ENCODE assay signal across 8 cellular contexts in the genomic region with DNA sequence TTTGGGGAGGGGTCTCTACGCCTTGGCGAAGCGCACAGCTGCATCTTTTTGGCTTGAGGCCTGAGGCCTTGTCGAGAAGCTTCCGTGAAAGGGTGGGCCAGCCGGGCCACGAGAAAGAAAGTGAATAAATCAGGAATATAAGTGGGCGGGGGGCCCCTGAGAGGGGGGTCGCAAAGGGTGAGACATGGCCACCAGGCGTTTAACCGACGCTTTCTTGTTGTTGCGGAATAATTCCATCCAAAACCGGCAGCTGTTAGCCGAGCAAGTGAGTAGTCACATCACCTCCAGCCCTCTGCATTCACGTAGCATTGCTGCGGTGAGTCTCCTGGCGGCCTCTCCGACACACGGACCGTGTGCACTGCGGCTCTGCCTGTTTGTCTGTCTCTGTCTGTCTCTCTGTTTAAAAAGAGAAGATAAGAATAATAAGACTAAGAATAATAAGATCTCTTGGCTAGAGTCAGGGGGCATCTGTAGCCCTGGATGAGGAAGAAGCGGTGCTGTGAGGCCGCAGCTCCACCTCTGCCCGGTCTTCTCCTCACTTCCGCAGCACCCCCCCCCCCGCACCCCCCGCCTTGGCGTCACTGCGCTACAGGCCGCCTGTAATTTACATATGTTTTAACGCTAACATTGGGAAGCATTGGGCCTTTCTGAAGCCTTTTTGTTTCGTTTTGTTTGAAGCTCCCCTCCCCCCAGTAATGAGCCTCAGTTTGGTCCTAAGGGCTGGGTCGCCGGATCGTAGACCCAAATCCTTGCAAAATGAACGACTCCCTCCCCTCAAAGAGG. TPM values are rescaled to one million over a fixed set of nuclear protein-coding genes. Genes with fewer than 3 reads are reported as not detected.
A peak's percentile ranks its signal among the peaks of the same experiment; 100 is the strongest.
DNase-seq lines count a peak whose midpoint lies in the region; ATAC-seq and TF ChIP-seq lines count a peak whose summit lies in the region.

No MANE protein-coding gene starts in this region.

- H3K36me3 ChIP-seq in A673 (ENCODE audit: insufficient read depth, low read length, poor library complexity, severe bottlenecking): no peaks in the 10 kb centered on the region
- peaks cover 7% of the 10 kb centered on the region for H3K36me3 ChIP-seq in mesodermal cell (ENCODE audit: control insufficient read depth, insufficient read depth, low read length)

- POLR2A ChIA-PET in A673 (lab: Charles Lee; ENCODE audit: low non-redundant PET): no interaction called here

- DNase-seq in A673 (ENCODE audit: low spot score) (peak; percentile 79), NOMO-1 treated with dmso at 0.1 percent for 144 hours (lab: John Stamatoyannopoulos, UW; ENCODE audit: unreplicated experiment) (peak; percentile 77), epithelial cell of esophagus (ENCODE audit: low read depth) (peak; percentile 80)
- peak; percentile 72 for DNase-seq in activated T-cell treated with anti-CD3 and anti-CD28 coated beads, Interleukin-2, amount 50 U/mL, for 1 hour
- peak; percentile 80 to 90 (median 88) for DNase-seq in stimulated activated naive CD4-positive, alpha-beta T cell (lab: John Stamatoyannopoulos, UW)

- intact Hi-C loops in A673 (cut with micrococcal nuclease; ENCODE audit: unreplicated experiment): loop anchor here (2.0 to 5.0 kb wide), 3 partner anchors 170 to 415 kb away; partner anchors contain the start of genes GNAS and GNAS-AS1

- no peak for TF ChIP-seq CTCF in A673 (conservative IDR thresholded peaks at IDR 0.05; ENCODE audit: low read depth, low read length)
- peak; percentile 24 for TF ChIP-seq CTCF in epithelial cell of esophagus (IDR thresholded peaks at IDR 0.05; ENCODE audit: insufficient read depth, low read depth, low read length, missing control alignments)

- 3 to 15% methylated on average over 11 to 14 of the region's 37 CpGs for WGBS in mesodermal cell (ENCODE audit: insufficient coverage in 2 of 2), 2 experiments

- peaks cover 25% of the 10 kb centered on the region for H3K4me1 ChIP-seq in A673 (ENCODE audit: insufficient read depth, low read length, poor library complexity, severe bottlenecking)
- peaks cover 13% of the 10 kb centered on the region for H3K4me1 ChIP-seq in mesodermal cell (ENCODE audit: control insufficient read depth, insufficient read depth, low read length, poor library complexity, severe bottlenecking)

- ATAC-seq in GM18502 (IDR thresholded peaks at IDR 0.05; ENCODE audit: poor library complexity, unreplicated experiment) (peak; percentile 51), HG03097 (IDR thresholded peaks at IDR 0.05; ENCODE audit: low FRiP score, unreplicated experiment) (peak; percentile 34)

- CTCF ChIA-PET in A673 (lab: Charles Lee): interaction anchor here (0.6 to 1.3 kb wide), 6 partner anchors 13 to 804 kb away, joined by 3 to 6 read pairs (median 4); partner anchors contain the start of gene GNAS

- H3K9me3 ChIP-seq in A673 (ENCODE audit: low read depth, low read length, poor library complexity, severe bottlenecking) (no peaks in the 10 kb centered on the region), mesodermal cell (ENCODE audit: control insufficient read depth, low read length) (no peaks in the 10 kb centered on the region)

- peak overlapping the region; percentile 95 for H3K4me3 ChIP-seq in A673 (ENCODE audit: low read depth, low read length, poor library complexity, severe bottlenecking)
- peak overlapping the region; percentile 99 for H3K4me3 ChIP-seq in epithelial cell of esophagus (ENCODE audit: low read length)
- H3K4me3 ChIP-seq in mesodermal cell (ENCODE audit: extremely low read depth, insufficient read depth, low read length, poor library complexity, severe bottlenecking): peak overlapping the region; percentile 83

- H3K27me3 ChIP-seq in A673 (replicated peaks; ENCODE audit: insufficient read depth, low read depth, low read length, poor library complexity): no peaks in the 10 kb centered on the region

- BruUV-seq in A673 (replicated peaks; lab: Mats Ljungman, UMichigan): TSS peak; percentile 94

- H3K27ac ChIP-seq in A673 (ENCODE audit: low read depth, low read length, poor library complexity, severe bottlenecking): peak overlapping the region; percentile 86
- H3K27ac ChIP-seq in mesodermal cell (ENCODE audit: low read depth, low read length, severe bottlenecking): peak overlapping the region; percentile 85

RNA-seq across cellular contexts. Expression of gene STX16, which starts 0.9 kb away (rescaled TPM):
- total RNA-seq in A673 (2021): 44.5 and 53.4 TPM in 2 replicates
- polyA plus RNA-seq in mesodermal cell (2013, experiment 1 of 2): 56.1 TPM
- polyA plus RNA-seq in mesodermal cell (2013, experiment 2 of 2): 56.7 TPM

RNA-seq across cellular contexts. Expression of gene NPEPL1, which starts 40.6 kb away (rescaled TPM):
- 15.8 and 19.9 TPM in 2 replicates for total RNA-seq in A673 (2021)
- 25.0 TPM for polyA plus RNA-seq in mesodermal cell (2013, experiment 1 of 2)
- polyA plus RNA-seq in mesodermal cell (2013, experiment 2 of 2): 15.7 TPM

Comparison
In these comparisons a context has a peak if more than half of its experiments do, and no peak if none do; other contexts are left out.
1. Peak in every context shown above with its lines: DNase-seq, ATAC-seq, H3K4me3 ChIP-seq and H3K27ac ChIP-seq.